In genomic region chr7:106643189-106643588, GRCh38 we compare ENCODE assay signal across 13 cellular contexts. TPM values are rescaled to one million over a fixed set of nuclear protein-coding genes. Genes with fewer than 3 reads are reported as not detected.
DNase-seq lines count a peak whose midpoint lies in the region; ATAC-seq and TF ChIP-seq lines count a peak whose summit lies in the region.
"Had no signal": no experiment of that assay in that cellular context is flagged by ENCODE, and none has a peak within 500 bp of the region (broad histone marks: within the 10 kb centered on the region; RNA-seq: fewer than 3 reads in every experiment).

No MANE protein-coding gene starts in this region.

- no peak for ATAC-seq in GM18873 (IDR thresholded peaks at IDR 0.05; ENCODE audit: low FRiP score, unreplicated experiment)
- ATAC-seq in GM21367 (IDR thresholded peaks at IDR 0.05; ENCODE audit: unreplicated experiment), result no peak

- TF ChIP-seq CTCF in fibroblast of pulmonary artery (IDR thresholded peaks at IDR 0.05; ENCODE audit: low read length, missing control alignments), result no peak

- peak; percentile 50 for DNase-seq in NCI-H69 (lab: John Stamatoyannopoulos, UW)
- DNase-seq in dermis blood vessel endothelial cell, result peak; percentile 87
- peak; percentile 70 for DNase-seq in fibroblast of pulmonary artery (ENCODE audit: low read depth)
- DNase-seq in renal cortical epithelial cell (ENCODE audit: low read depth), result peak; percentile 61
- no peak for DNase-seq in CD1c-positive myeloid dendritic cell (ENCODE audit: extremely low spot score)
- DNase-seq: CD4-positive, CD25-positive, alpha-beta regulatory T cell; CD8-positive, alpha-beta memory T cell; COR-L47; GDM1; H9 had no signal

- H3K4me3 ChIP-seq in fibroblast of pulmonary artery (replicated peaks; ENCODE audit: low read depth, low read length), result no peak overlapping the region
- H3K4me3 ChIP-seq: BLaER1 treated with 17β-estradiol and CSF1 and Interleukin-3, amounts not matched to agents 10 nM and 100 nM had no signal

RNA-seq across cellular contexts. Expression of gene CCDC71L, which starts 17.8 kb away (rescaled TPM):
- 73.2 and 99.6 TPM in 2 replicates for total RNA-seq in dermis blood vessel endothelial cell
- total RNA-seq in renal cortical epithelial cell, result 21.0 and 34.9 TPM in 2 replicates
